Comparison of ENCODE assay signal across 1 cellular context in the genomic region with DNA sequence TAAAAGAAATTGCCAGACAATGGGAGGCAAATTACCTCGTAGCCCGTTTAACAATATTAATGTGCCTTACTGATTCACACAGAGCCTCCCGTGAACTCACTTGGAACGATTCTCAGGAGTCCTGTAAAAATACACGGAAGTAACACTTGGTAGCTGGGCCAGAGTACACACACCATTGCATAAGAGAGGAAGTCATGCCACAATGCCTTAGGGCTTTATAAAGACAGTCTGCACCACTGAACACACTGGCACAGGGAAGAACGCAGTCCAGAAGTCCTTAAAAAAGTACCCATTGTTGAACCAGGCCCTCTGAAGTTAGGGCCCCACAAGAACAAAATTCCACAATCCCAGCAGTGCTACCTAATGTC.
TF ChIP-seq lines count a peak whose summit lies in the region.

No MANE protein-coding gene starts in this region.

TF ChIP-seq in HepG2, 621 proteins besides CTCF, POLR2A, EP300 and RAD21 (continued from another document and continues in another):
- TF ChIP-seq AKNA (CRISPR knock-in tag; IDR thresholded peaks at IDR 0.05; ENCODE audit: borderline replicate concordance) (no peak), SNAPC2 (CRISPR knock-in tag; IDR thresholded peaks at IDR 0.05) (no peak), ZNF142 (CRISPR knock-in tag; IDR thresholded peaks at IDR 0.05) (no peak), SMYD3 (CRISPR knock-in tag; IDR thresholded peaks at IDR 0.05) (no peak), HNRNPH1 (optimal IDR thresholded peaks at IDR 0.05; ENCODE audit: low read depth, low read length) (no peak), ZNF766 (CRISPR knock-in tag; IDR thresholded peaks at IDR 0.05; ENCODE audit: borderline replicate concordance) (no peak), NKX3-1 (CRISPR knock-in tag; IDR thresholded peaks at IDR 0.05) (no peak), PRDM15 (CRISPR knock-in tag; IDR thresholded peaks at IDR 0.05) (no peak), ZNF577 (CRISPR knock-in tag; IDR thresholded peaks at IDR 0.05; ENCODE audit: borderline replicate concordance, low read depth) (no peak), PAWR (CRISPR knock-in tag; IDR thresholded peaks at IDR 0.05; ENCODE audit: borderline replicate concordance) (no peak), TAF15 (IDR thresholded peaks at IDR 0.05; ENCODE audit: low read depth, low read length, poor library complexity, severe bottlenecking) (no peak), ZNF780A (CRISPR knock-in tag; IDR thresholded peaks at IDR 0.05) (no peak), ZNF724P (CRISPR knock-in tag; IDR thresholded peaks at IDR 0.05; ENCODE audit: borderline replicate concordance) (no peak), IKZF1 (IDR thresholded peaks at IDR 0.05) (no peak), NPAS2 (CRISPR knock-in tag; IDR thresholded peaks at IDR 0.05; ENCODE audit: borderline replicate concordance) (no peak), KDM4B (CRISPR knock-in tag; IDR thresholded peaks at IDR 0.05) (0 out of 2 replicates have a peak, but pooled peaks have one; percentile 56), ZNF281 (CRISPR knock-in tag; IDR thresholded peaks at IDR 0.05; ENCODE audit: borderline replicate concordance) (peak; percentile 44; the same call in 1 of the 2 replicates), PAXIP1 (CRISPR knock-in tag; conservative IDR thresholded peaks at IDR 0.05) (peak; percentile 84), MXD4 (CRISPR knock-in tag; IDR thresholded peaks at IDR 0.05) (no peak), ELF3 (CRISPR knock-in tag; IDR thresholded peaks at IDR 0.05) (peak; percentile 100), SP5 (CRISPR knock-in tag; IDR thresholded peaks at IDR 0.05; ENCODE audit: borderline replicate concordance, low read depth) (no peak), KLF9 (CRISPR knock-in tag; IDR thresholded peaks at IDR 0.05; ENCODE audit: low read depth) (no peak), ZNF816 (CRISPR knock-in tag; IDR thresholded peaks at IDR 0.05; ENCODE audit: borderline replicate concordance) (no peak), SALL2 (CRISPR knock-in tag; IDR thresholded peaks at IDR 0.05) (no peak), SRSF1 (optimal IDR thresholded peaks at IDR 0.05; ENCODE audit: low read depth, low read length) (no peak)
- TF ChIP-seq, protein P1, sequence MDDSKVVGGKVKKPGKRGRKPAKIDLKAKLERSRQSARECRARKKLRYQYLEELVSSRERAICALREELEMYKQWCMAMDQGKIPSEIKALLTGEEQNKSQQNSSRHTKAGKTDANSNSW (CRISPR knock-in tag; IDR thresholded peaks at IDR 0.05; ENCODE audit: borderline replicate concordance): no peak
- TF ChIP-seq, protein P2, sequence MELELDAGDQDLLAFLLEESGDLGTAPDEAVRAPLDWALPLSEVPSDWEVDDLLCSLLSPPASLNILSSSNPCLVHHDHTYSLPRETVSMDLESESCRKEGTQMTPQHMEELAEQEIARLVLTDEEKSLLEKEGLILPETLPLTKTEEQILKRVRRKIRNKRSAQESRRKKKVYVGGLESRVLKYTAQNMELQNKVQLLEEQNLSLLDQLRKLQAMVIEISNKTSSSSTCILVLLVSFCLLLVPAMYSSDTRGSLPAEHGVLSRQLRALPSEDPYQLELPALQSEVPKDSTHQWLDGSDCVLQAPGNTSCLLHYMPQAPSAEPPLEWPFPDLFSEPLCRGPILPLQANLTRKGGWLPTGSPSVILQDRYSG (CRISPR knock-in tag; IDR thresholded peaks at IDR 0.05): no peak
- TF ChIP-seq, protein P3, sequence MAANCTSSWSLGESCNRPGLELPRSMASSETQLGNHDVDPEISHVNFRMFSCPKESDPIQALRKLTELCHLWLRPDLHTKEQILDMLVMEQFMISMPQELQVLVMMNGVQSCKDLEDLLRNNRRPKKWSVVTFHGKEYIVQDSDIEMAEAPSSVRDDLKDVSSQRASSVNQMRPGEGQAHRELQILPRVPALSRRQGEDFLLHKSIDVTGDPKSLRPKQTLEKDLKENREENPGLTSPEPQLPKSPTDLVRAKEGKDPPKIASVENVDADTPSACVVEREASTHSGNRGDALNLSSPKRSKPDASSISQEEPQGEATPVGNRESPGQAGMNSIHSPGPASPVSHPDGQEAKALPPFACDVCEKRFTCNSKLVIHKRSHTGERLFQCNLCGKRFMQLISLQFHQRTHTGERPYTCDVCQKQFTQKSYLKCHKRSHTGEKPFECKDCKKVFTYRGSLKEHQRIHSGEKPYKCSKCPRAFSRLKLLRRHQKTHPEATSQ (CRISPR knock-in tag; IDR thresholded peaks at IDR 0.05; ENCODE audit: borderline replicate concordance): no peak
